In genomic region chr22:31475778-31476177, GRCh38 we compare ENCODE assay signal across 16 cellular contexts. TPM values are rescaled to one million over a fixed set of nuclear protein-coding genes. Genes with fewer than 3 reads are reported as not detected.
A peak's percentile ranks its signal among the peaks of the same experiment; 100 is the strongest.
DNase-seq lines count a peak whose midpoint lies in the region; ATAC-seq and TF ChIP-seq lines count a peak whose summit lies in the region.
"Had no signal": no experiment of that assay in that cellular context is flagged by ENCODE, and none has a peak within 500 bp of the region (broad histone marks: within the 10 kb centered on the region; RNA-seq: fewer than 3 reads in every experiment).

No MANE protein-coding gene starts in this region.

- H3K4me3 ChIP-seq in CD4-positive, CD25-positive, alpha-beta regulatory T cell (ENCODE audit: low read depth, low read length), result no peak overlapping the region
- H3K4me3 ChIP-seq in neutrophil (ENCODE audit: low read depth in 1 of 2, low read length in 1 of 2), result no peak overlapping the region
- H3K4me3 ChIP-seq: A549 had no signal

- DNase-seq in AML-193 (lab: John Stamatoyannopoulos, UW), result peak; percentile 12 to 22
- DNase-seq in CD4-positive, CD25-positive, alpha-beta regulatory T cell, result no peak
- DNase-seq: Caco-2; CD8-positive, alpha-beta memory T cell; DND-41; GDM1; GOT3; H9 had no signal

- H3K9me3 ChIP-seq in CD4-positive, CD25-positive, alpha-beta regulatory T cell (ENCODE audit: control insufficient read depth in 2 of 2, low read length in 2 of 2), result no peaks in the 10 kb centered on the region
- H3K9me3 ChIP-seq in neutrophil, result no peaks in the 10 kb centered on the region
- H3K9me3 ChIP-seq: A549, Caco-2 had no signal

- peaks cover 17 to 34% (median 25%) of the 10 kb centered on the region in 4 donors for H3K4me1 Mint-ChIP-seq in CD4-positive, CD25-positive, alpha-beta regulatory T cell
- H3K4me1 Mint-ChIP-seq in activated T-helper 17 cell treated with anti-CD3 and anti-CD28 coated beads, Interleukin-2, amount 50 U/mL, for 72 hours, result peaks cover 10% of the 10 kb centered on the region
- H3K4me1 Mint-ChIP-seq: H9 had no signal

- no peak overlapping the region for H3K27ac ChIP-seq in CD4-positive, CD25-positive, alpha-beta regulatory T cell (ENCODE audit: insufficient read depth, low read length, poor library complexity, severe bottlenecking)
- peak overlapping the region; percentile 80 for H3K27ac ChIP-seq in neutrophil
- H3K27ac ChIP-seq: A549 had no signal

- H3K4me3 Mint-ChIP-seq in CD4-positive, CD25-positive, alpha-beta regulatory T cell, result no peak overlapping the region
- no peak overlapping the region for H3K4me3 Mint-ChIP-seq in activated T-helper 17 cell treated with anti-CD3 and anti-CD28 coated beads, Interleukin-2, amount 50 U/mL, for 72 hours
- H3K4me3 Mint-ChIP-seq: CD14-positive monocyte; CD8-positive, alpha-beta memory T cell; H9 had no signal

- H3K36me3 ChIP-seq in CD4-positive, CD25-positive, alpha-beta regulatory T cell (ENCODE audit: control insufficient read depth, insufficient read depth, low read length), result peaks cover 28% of the 10 kb centered on the region
- H3K36me3 ChIP-seq in neutrophil, result no peaks in the 10 kb centered on the region

- H3K36me3 Mint-ChIP-seq in CD4-positive, CD25-positive, alpha-beta regulatory T cell, result peaks cover 16% of the 10 kb centered on the region
- H3K36me3 Mint-ChIP-seq in activated T-helper 17 cell treated with anti-CD3 and anti-CD28 coated beads, Interleukin-2, amount 50 U/mL, for 72 hours (ENCODE audit: low read depth), result peaks cover 100% of the 10 kb centered on the region

- no peaks in the 10 kb centered on the region for H3K9me3 Mint-ChIP-seq in CD4-positive, CD25-positive, alpha-beta regulatory T cell
- no peaks in the 10 kb centered on the region for H3K9me3 Mint-ChIP-seq in activated T-helper 17 cell treated with anti-CD3 and anti-CD28 coated beads, Interleukin-2, amount 50 U/mL, for 72 hours
- H3K9me3 Mint-ChIP-seq: CD14-positive monocyte; CD8-positive, alpha-beta memory T cell; H9; IgD-negative memory B cell had no signal

- ATAC-seq in CD4-positive, CD25-positive, alpha-beta regulatory T cell (ENCODE audit: low read depth in 2 of 2), result no peak
- ATAC-seq in activated T-helper 17 cell treated with anti-CD3 and anti-CD28 coated beads, Interleukin-2, amount 50 U/mL, for 72 hours (replicated peaks), result no peak
- no peak for ATAC-seq in HG03342 (IDR thresholded peaks at IDR 0.05; ENCODE audit: unreplicated experiment)
- no peak for ATAC-seq in HG03378 (IDR thresholded peaks at IDR 0.05; ENCODE audit: unreplicated experiment)
- no peak for ATAC-seq in HG02970 (IDR thresholded peaks at IDR 0.05; ENCODE audit: low FRiP score, unreplicated experiment)
- ATAC-seq: A549 had no signal

- H3K27me3 ChIP-seq in CD4-positive, CD25-positive, alpha-beta regulatory T cell (ENCODE audit: control insufficient read depth, insufficient read depth, low read length), result no peaks in the 10 kb centered on the region
- H3K27me3 ChIP-seq in neutrophil, result no peaks in the 10 kb centered on the region

- no peak for TF ChIP-seq CTCF in neutrophil (IDR thresholded peaks at IDR 0.05)

- no peaks in the 10 kb centered on the region for H3K27me3 Mint-ChIP-seq in CD4-positive, CD25-positive, alpha-beta regulatory T cell
- H3K27me3 Mint-ChIP-seq in activated T-helper 17 cell treated with anti-CD3 and anti-CD28 coated beads, Interleukin-2, amount 50 U/mL, for 72 hours, result no peaks in the 10 kb centered on the region
- H3K27me3 Mint-ChIP-seq: CD8-positive, alpha-beta memory T cell; IgD-negative memory B cell had no signal

- peak overlapping the region in 2 of 3 donors; percentile 38 to 69 for H3K27ac Mint-ChIP-seq in CD4-positive, CD25-positive, alpha-beta regulatory T cell
- peak overlapping the region; percentile 29 for H3K27ac Mint-ChIP-seq in activated T-helper 17 cell treated with anti-CD3 and anti-CD28 coated beads, Interleukin-2, amount 50 U/mL, for 72 hours
- H3K27ac Mint-ChIP-seq: IgD-negative memory B cell had no signal

- no peaks in the 10 kb centered on the region for H3K4me1 ChIP-seq in CD4-positive, CD25-positive, alpha-beta regulatory T cell (ENCODE audit: control insufficient read depth, insufficient read depth, low read length, poor library complexity, severe bottlenecking)
- peaks cover 62 to 67% of the 10 kb centered on the region in 2 experiments for H3K4me1 ChIP-seq in neutrophil (ENCODE audit: control insufficient read depth in 1 of 2, insufficient read depth in 1 of 2, low read depth in 1 of 2, low read length in 1 of 2)
- H3K4me1 ChIP-seq: A549, Caco-2 had no signal

RNA-seq across cellular contexts. Expression of gene EIF4ENIF1, which starts 13.9 kb away (rescaled TPM):
- 26.6 TPM for total RNA-seq in CD4-positive, CD25-positive, alpha-beta regulatory T cell
- 10 to 100 TPM in 3 of 4 donors, 1 to 10 TPM in 1; 9.3 to 14.6 (median 10.9) TPM for polyA plus RNA-seq in CD4-positive, CD25-positive, alpha-beta regulatory T cell
- total RNA-seq in activated T-helper 17 cell treated with anti-CD3 and anti-CD28 coated beads, Interleukin-2, amount 50 U/mL, for 72 hours, result 10 to 100 TPM; 31.5 to 41.0 TPM

RNA-seq across cellular contexts. Expression of gene SFI1, which starts 20.6 kb away (rescaled TPM):
- 300 TPM for total RNA-seq in CD4-positive, CD25-positive, alpha-beta regulatory T cell
- polyA plus RNA-seq in CD4-positive, CD25-positive, alpha-beta regulatory T cell, result 10 to 100 TPM; 18.6 to 36.1 (median 28.0) TPM
- 100 to 1,000 TPM; 125 to 349 TPM for total RNA-seq in activated T-helper 17 cell treated with anti-CD3 and anti-CD28 coated beads, Interleukin-2, amount 50 U/mL, for 72 hours

Comparison
In these comparisons a context has a peak if more than half of its experiments do, and no peak if none do; other contexts are left out.
1. DNase-seq: peak in AML-193 (2 of 2); none in CD4-positive, CD25-positive, alpha-beta regulatory T cell (0 of 3).